ENCODE assay signal across 19 cellular contexts in genomic region chr15:23374226-23374625, GRCh38. TPM values are rescaled to one million over a fixed set of nuclear protein-coding genes. Genes with fewer than 3 reads are reported as not detected.
"Had no signal": no experiment of that assay in that cellular context is flagged by ENCODE, and none has a peak within 500 bp of the region (broad histone marks: within the 10 kb centered on the region; RNA-seq: fewer than 3 reads in every experiment).

No MANE protein-coding gene starts in this region.

RNA-seq across cellular contexts. Expression of gene GOLGA8S, which starts 19.7 kb away (rescaled TPM):
- total RNA-seq: activated T-cell treated with anti-CD3 and anti-CD28 coated beads, Interleukin-2, amount 50 U/mL, for 4 hours; ascending aorta; bronchial epithelial cell; cardiac muscle cell had no signal

RNA-seq across cellular contexts. Expression of gene GOLGA6L26, which starts 40.2 kb away (rescaled TPM):
- total RNA-seq: activated naive CD4-positive, alpha-beta T cell treated with anti-CD3 and anti-CD28 coated beads for 36 hours; activated naive CD4-positive, alpha-beta T cell treated with anti-CD3 and anti-CD28 coated beads, Interleukin-2, amount 50 U/mL, for 72 hours; activated naive CD8-positive, alpha-beta T cell treated with anti-CD3 and anti-CD28 coated beads for 36 hours; activated naive CD8-positive, alpha-beta T cell treated with anti-CD3 and anti-CD28 coated beads, Interleukin-2, amount 10 ng/mL, durations not matched to agents 7 days and 5 days; activated T-cell treated with anti-CD3 and anti-CD28 coated beads, Interleukin-2, amount 50 U/mL, for 4 hours; activated T-cell treated with anti-CD3 and anti-CD28 coated beads, Interleukin-2, amount 50 U/mL, for 72 hours; activated T-helper 1 cell treated with anti-CD3 and anti-CD28 coated beads, Interleukin-12 subunit alpha, Interleukin-12 subunit beta, Interleukin-2, Interleukin-4 antibody, amounts not matched to agents 30 ng/mL and 10 ng/mL and 1 ng/mL, durations not matched to agents 14 hours and 24 hours and 36 hours; activated T-helper 17 cell treated with anti-CD3 and anti-CD28 coated beads, Interleukin-2, amount 50 U/mL, for 72 hours; activated T-helper 2 cell treated with anti-CD3 and anti-CD28 coated beads, Interferon-gamma antibody, Interleukin-2, Interleukin-4, amounts not matched to agents 10 μg/mL and 5 μg/mL and 100 μg/mL, durations not matched to agents 14 hours and 24 hours and 36 hours; adrenal gland; aorta; ascending aorta; astrocyte; body of pancreas; breast epithelium; bronchial epithelial cell; cardiac muscle cell; cardiac septum; cerebellum had no signal
